ENCODE assay signal across 17 cellular contexts in genomic region chr1:37305841-37306240, GRCh38.
"Had no signal": no experiment of that assay in that cellular context is flagged by ENCODE, and none has a peak within 500 bp of the region (broad histone marks: within the 10 kb centered on the region; RNA-seq: fewer than 3 reads in every experiment).

No MANE protein-coding gene starts in this region.

- H3K36me3 ChIP-seq: brain microvascular endothelial cell, upper lobe of right lung had no signal

- H3K27ac Mint-ChIP-seq: activated CD4-positive, alpha-beta memory T cell treated with anti-CD3 and anti-CD28 coated beads for 36 hours; activated naive CD8-positive, alpha-beta T cell; dendritic cell treated with granulocyte-macrophage colony-stimulating factor and Interleukin-4, amounts not matched to agents 40 ng/mL and 50 ng/mL, for 4 days; endodermal cell; natural killer cell; stimulated activated naive CD8-positive, alpha-beta T cell treated with anti-CD3 and anti-CD28 coated beads, Interleukin-15, Interleukin-2, amounts not matched to agents 100 ng/mL and 50 ng/mL, for 24 hours had no signal

- H3K27me3 ChIP-seq: brain microvascular endothelial cell had no signal

- H3K36me3 Mint-ChIP-seq: activated CD4-positive, alpha-beta memory T cell treated with anti-CD3 and anti-CD28 coated beads for 36 hours; activated naive CD8-positive, alpha-beta T cell; natural killer cell had no signal

- ATAC-seq: esophagus mucosa, left colon, mucosa of descending colon, natural killer cell, upper lobe of right lung had no signal

- DNase-seq: activated CD4-positive, alpha-beta memory T cell treated with anti-CD3 and anti-CD28 coated beads for 36 hours; activated gamma-delta T cell; activated T-cell treated with anti-CD3 and anti-CD28 coated beads, Interleukin-2, amount 50 U/mL, for 48 hours; brain microvascular endothelial cell; cerebellar nuclear complex; endodermal cell; left colon; natural killer cell; stimulated activated CD4-positive, alpha-beta T cell treated with anti-CD3 and anti-CD28 coated beads, Interleukin-2, amount 100 ng/mL, for 48 hours; stimulated activated CD8-positive, alpha-beta memory T cell treated with anti-CD3 and anti-CD28 coated beads, Interleukin-4, amount 100 ng/mL, for 48 hours; T1000; upper lobe of right lung had no signal

- H3K4me1 Mint-ChIP-seq: natural killer cell had no signal

- H3K4me3 ChIP-seq: mucosa of descending colon, upper lobe of right lung had no signal

- H3K4me1 ChIP-seq: upper lobe of right lung had no signal

- H3K4me3 Mint-ChIP-seq: activated CD4-positive, alpha-beta memory T cell treated with anti-CD3 and anti-CD28 coated beads for 36 hours; activated naive CD8-positive, alpha-beta T cell; dendritic cell treated with granulocyte-macrophage colony-stimulating factor and Interleukin-4, amounts not matched to agents 40 ng/mL and 50 ng/mL, for 4 days; endodermal cell; natural killer cell; stimulated activated naive CD8-positive, alpha-beta T cell treated with anti-CD3 and anti-CD28 coated beads, Interleukin-15, Interleukin-2, amounts not matched to agents 100 ng/mL and 50 ng/mL, for 24 hours had no signal

- H3K9me3 ChIP-seq: mucosa of descending colon, upper lobe of right lung had no signal

- H3K27ac ChIP-seq: brain microvascular endothelial cell, upper lobe of right lung had no signal

- H3K9me3 Mint-ChIP-seq: activated CD4-positive, alpha-beta memory T cell treated with anti-CD3 and anti-CD28 coated beads for 36 hours; dendritic cell treated with granulocyte-macrophage colony-stimulating factor and Interleukin-4, amounts not matched to agents 40 ng/mL and 50 ng/mL, for 4 days; endodermal cell; natural killer cell; stimulated activated naive CD8-positive, alpha-beta T cell treated with anti-CD3 and anti-CD28 coated beads, Interleukin-15, Interleukin-2, amounts not matched to agents 100 ng/mL and 50 ng/mL, for 24 hours had no signal
